Comparison of ENCODE assay signal across 14 cellular contexts in genomic region chr4:140497428-140497775, GRCh38. TPM values are rescaled to one million over a fixed set of nuclear protein-coding genes. Genes with fewer than 3 reads are reported as not detected.
DNase-seq lines count a peak whose midpoint lies in the region; ATAC-seq and TF ChIP-seq lines count a peak whose summit lies in the region.
"Had no signal": no experiment of that assay in that cellular context is flagged by ENCODE, and none has a peak within 500 bp of the region (broad histone marks: within the 10 kb centered on the region; RNA-seq: fewer than 3 reads in every experiment).

No MANE protein-coding gene starts in this region.

- no peaks in the 10 kb centered on the region for H3K36me3 Mint-ChIP-seq in activated CD4-positive, alpha-beta memory T cell treated with anti-CD3 and anti-CD28 coated beads for 36 hours
- H3K36me3 Mint-ChIP-seq in activated CD4-positive, alpha-beta memory T cell treated with anti-CD3 and anti-CD28 coated beads, Interleukin-2, amount 10 ng/mL, durations not matched to agents 7 days and 5 days (ENCODE audit: low read depth): no peaks in the 10 kb centered on the region
- no peaks in the 10 kb centered on the region for H3K36me3 Mint-ChIP-seq in activated naive CD8-positive, alpha-beta T cell treated with anti-CD3 and anti-CD28 coated beads, Interleukin-2, amount 10 ng/mL, durations not matched to agents 7 days and 5 days
- H3K36me3 Mint-ChIP-seq in stimulated activated memory B cell treated with anti-CD40 and anti-IgM and Interleukin-4, amounts not matched to agents 10 μg/mL and 1 μg/mL and 100 μg/mL, for 72 hours: no peaks in the 10 kb centered on the region
- H3K36me3 Mint-ChIP-seq in activated T-helper 2 cell treated with anti-CD3 and anti-CD28 coated beads, Interferon-gamma antibody, Interleukin-2, Interleukin-4, amounts not matched to agents 10 μg/mL and 5 μg/mL and 100 μg/mL, durations not matched to agents 14 hours and 24 hours and 36 hours (ENCODE audit: low read depth): no peaks in the 10 kb centered on the region

- H3K27ac Mint-ChIP-seq in activated CD4-positive, alpha-beta memory T cell treated with anti-CD3 and anti-CD28 coated beads for 36 hours: no peak overlapping the region
- H3K27ac Mint-ChIP-seq in activated CD4-positive, alpha-beta memory T cell treated with anti-CD3 and anti-CD28 coated beads, Interleukin-2, amount 10 ng/mL, durations not matched to agents 7 days and 5 days: no peak overlapping the region
- H3K27ac Mint-ChIP-seq in activated naive CD8-positive, alpha-beta T cell treated with anti-CD3 and anti-CD28 coated beads, Interleukin-2, amount 10 ng/mL, durations not matched to agents 7 days and 5 days: no peak overlapping the region
- no peak overlapping the region for H3K27ac Mint-ChIP-seq in stimulated activated memory B cell treated with anti-CD40 and anti-IgM and Interleukin-4, amounts not matched to agents 10 μg/mL and 1 μg/mL and 100 μg/mL, for 72 hours
- no peak overlapping the region for H3K27ac Mint-ChIP-seq in activated T-helper 2 cell treated with anti-CD3 and anti-CD28 coated beads, Interferon-gamma antibody, Interleukin-2, Interleukin-4, amounts not matched to agents 10 μg/mL and 5 μg/mL and 100 μg/mL, durations not matched to agents 14 hours and 24 hours and 36 hours

- CTCF ChIA-PET in activated CD4-positive, alpha-beta memory T cell treated with anti-CD3 and anti-CD28 coated beads for 36 hours (lab: Charles Lee): no interaction called here
- CTCF ChIA-PET in activated CD4-positive, alpha-beta memory T cell treated with anti-CD3 and anti-CD28 coated beads, Interleukin-2, amount 10 ng/mL, durations not matched to agents 7 days and 5 days (lab: Charles Lee): no interaction called here

- POLR2A ChIA-PET in activated CD4-positive, alpha-beta memory T cell treated with anti-CD3 and anti-CD28 coated beads for 36 hours (lab: Charles Lee): no interaction called here
- POLR2A ChIA-PET in activated CD4-positive, alpha-beta memory T cell treated with anti-CD3 and anti-CD28 coated beads, Interleukin-2, amount 10 ng/mL, durations not matched to agents 7 days and 5 days (lab: Charles Lee): no interaction called here
- POLR2A ChIA-PET in activated naive CD8-positive, alpha-beta T cell treated with anti-CD3 and anti-CD28 coated beads, Interleukin-2, amount 10 ng/mL, durations not matched to agents 7 days and 5 days (lab: Charles Lee): no interaction called here

- no peak for DNase-seq in activated CD4-positive, alpha-beta memory T cell treated with anti-CD3 and anti-CD28 coated beads for 36 hours
- no peak for DNase-seq in activated CD4-positive, alpha-beta memory T cell treated with anti-CD3 and anti-CD28 coated beads, Interleukin-2, amount 10 ng/mL, durations not matched to agents 7 days and 5 days
- no peak for DNase-seq in activated naive CD8-positive, alpha-beta T cell treated with anti-CD3 and anti-CD28 coated beads, Interleukin-2, amount 10 ng/mL, durations not matched to agents 7 days and 5 days
- DNase-seq in kidney epithelial cell (ENCODE audit: low read depth) (no peak), amygdala (lab: John Stamatoyannopoulos, UW) (no peak)
- DNase-seq in activated effector memory CD4-positive, alpha-beta T cell treated with Interleukin-2 at 50 U/mL for 16 hours: no peak
- DNase-seq in activated T-helper 2 cell treated with anti-CD3 and anti-CD28 coated beads, Interferon-gamma antibody, Interleukin-2, Interleukin-4, amounts not matched to agents 10 μg/mL and 5 μg/mL and 100 μg/mL, durations not matched to agents 14 hours and 24 hours and 36 hours (ENCODE audit: low spot score): no peak
- DNase-seq: activated CD4-positive, CD25-positive, alpha-beta regulatory T cell; amniotic stem cell; MV-4-11; NCI-H510A had no signal

- no peaks in the 10 kb centered on the region for H3K9me3 Mint-ChIP-seq in activated CD4-positive, alpha-beta memory T cell treated with anti-CD3 and anti-CD28 coated beads for 36 hours
- H3K9me3 Mint-ChIP-seq in activated CD4-positive, alpha-beta memory T cell treated with anti-CD3 and anti-CD28 coated beads, Interleukin-2, amount 10 ng/mL, durations not matched to agents 7 days and 5 days: no peaks in the 10 kb centered on the region
- no peaks in the 10 kb centered on the region for H3K9me3 Mint-ChIP-seq in activated naive CD8-positive, alpha-beta T cell treated with anti-CD3 and anti-CD28 coated beads, Interleukin-2, amount 10 ng/mL, durations not matched to agents 7 days and 5 days
- no peaks in the 10 kb centered on the region for H3K9me3 Mint-ChIP-seq in stimulated activated memory B cell treated with anti-CD40 and anti-IgM and Interleukin-4, amounts not matched to agents 10 μg/mL and 1 μg/mL and 100 μg/mL, for 72 hours
- no peaks in the 10 kb centered on the region for H3K9me3 Mint-ChIP-seq in activated T-helper 2 cell treated with anti-CD3 and anti-CD28 coated beads, Interferon-gamma antibody, Interleukin-2, Interleukin-4, amounts not matched to agents 10 μg/mL and 5 μg/mL and 100 μg/mL, durations not matched to agents 14 hours and 24 hours and 36 hours

- TF ChIP-seq CTCF in kidney epithelial cell (IDR thresholded peaks at IDR 0.05; ENCODE audit: insufficient read depth, low read length, poor library complexity, severe bottlenecking): no peak

- no peak for ATAC-seq in activated naive CD8-positive, alpha-beta T cell treated with anti-CD3 and anti-CD28 coated beads, Interleukin-2, amount 10 ng/mL, durations not matched to agents 7 days and 5 days (ENCODE audit: low read depth)
- ATAC-seq in stimulated activated memory B cell treated with anti-CD40 and anti-IgM and Interleukin-4, amounts not matched to agents 10 μg/mL and 1 μg/mL and 100 μg/mL, for 72 hours: no peak
- ATAC-seq: sciatic nerve had no signal

- H3K36me3 ChIP-seq in kidney epithelial cell (ENCODE audit: control insufficient read depth, insufficient read depth, low read length): no peaks in the 10 kb centered on the region
- H3K36me3 ChIP-seq: left lung had no signal

- peak overlapping the region; percentile 34 for H3K4me3 ChIP-seq in kidney epithelial cell (ENCODE audit: low read depth, low read length)

- intact Hi-C loops in activated CD4-positive, alpha-beta memory T cell treated with anti-CD3 and anti-CD28 coated beads for 36 hours (cut with micrococcal nuclease): no loop called here
- intact Hi-C loops in activated T-helper 2 cell treated with anti-CD3 and anti-CD28 coated beads, Interferon-gamma antibody, Interleukin-2, Interleukin-4, amounts not matched to agents 10 μg/mL and 5 μg/mL and 100 μg/mL, durations not matched to agents 14 hours and 24 hours and 36 hours (cut with micrococcal nuclease): no loop called here

- peak overlapping the region; percentile 2 for H3K4me3 Mint-ChIP-seq in activated CD4-positive, alpha-beta memory T cell treated with anti-CD3 and anti-CD28 coated beads for 36 hours
- no peak overlapping the region for H3K4me3 Mint-ChIP-seq in activated CD4-positive, alpha-beta memory T cell treated with anti-CD3 and anti-CD28 coated beads, Interleukin-2, amount 10 ng/mL, durations not matched to agents 7 days and 5 days
- peak overlapping the region; percentile 54 for H3K4me3 Mint-ChIP-seq in activated naive CD8-positive, alpha-beta T cell treated with anti-CD3 and anti-CD28 coated beads, Interleukin-2, amount 10 ng/mL, durations not matched to agents 7 days and 5 days
- peak overlapping the region; percentile 42 for H3K4me3 Mint-ChIP-seq in stimulated activated memory B cell treated with anti-CD40 and anti-IgM and Interleukin-4, amounts not matched to agents 10 μg/mL and 1 μg/mL and 100 μg/mL, for 72 hours
- H3K4me3 Mint-ChIP-seq in activated T-helper 2 cell treated with anti-CD3 and anti-CD28 coated beads, Interferon-gamma antibody, Interleukin-2, Interleukin-4, amounts not matched to agents 10 μg/mL and 5 μg/mL and 100 μg/mL, durations not matched to agents 14 hours and 24 hours and 36 hours (ENCODE audit: low read depth): no peak overlapping the region

- H3K27me3 Mint-ChIP-seq in activated CD4-positive, alpha-beta memory T cell treated with anti-CD3 and anti-CD28 coated beads for 36 hours: peaks cover 47% of the 10 kb centered on the region
- peaks cover 50% of the 10 kb centered on the region for H3K27me3 Mint-ChIP-seq in activated CD4-positive, alpha-beta memory T cell treated with anti-CD3 and anti-CD28 coated beads, Interleukin-2, amount 10 ng/mL, durations not matched to agents 7 days and 5 days
- H3K27me3 Mint-ChIP-seq in activated naive CD8-positive, alpha-beta T cell treated with anti-CD3 and anti-CD28 coated beads, Interleukin-2, amount 10 ng/mL, durations not matched to agents 7 days and 5 days: peaks cover 67% of the 10 kb centered on the region
- H3K27me3 Mint-ChIP-seq in stimulated activated memory B cell treated with anti-CD40 and anti-IgM and Interleukin-4, amounts not matched to agents 10 μg/mL and 1 μg/mL and 100 μg/mL, for 72 hours: peaks cover 60% of the 10 kb centered on the region
- H3K27me3 Mint-ChIP-seq in activated T-helper 2 cell treated with anti-CD3 and anti-CD28 coated beads, Interferon-gamma antibody, Interleukin-2, Interleukin-4, amounts not matched to agents 10 μg/mL and 5 μg/mL and 100 μg/mL, durations not matched to agents 14 hours and 24 hours and 36 hours (ENCODE audit: low read depth): peaks cover 57% of the 10 kb centered on the region

- H3K4me1 Mint-ChIP-seq in activated CD4-positive, alpha-beta memory T cell treated with anti-CD3 and anti-CD28 coated beads for 36 hours (ENCODE audit: low read depth): peaks cover 3% of the 10 kb centered on the region
- H3K4me1 Mint-ChIP-seq in activated CD4-positive, alpha-beta memory T cell treated with anti-CD3 and anti-CD28 coated beads, Interleukin-2, amount 10 ng/mL, durations not matched to agents 7 days and 5 days: no peaks in the 10 kb centered on the region
- H3K4me1 Mint-ChIP-seq in activated naive CD8-positive, alpha-beta T cell treated with anti-CD3 and anti-CD28 coated beads, Interleukin-2, amount 10 ng/mL, durations not matched to agents 7 days and 5 days: peaks cover 3% of the 10 kb centered on the region
- peaks cover 5% of the 10 kb centered on the region for H3K4me1 Mint-ChIP-seq in stimulated activated memory B cell treated with anti-CD40 and anti-IgM and Interleukin-4, amounts not matched to agents 10 μg/mL and 1 μg/mL and 100 μg/mL, for 72 hours
- peaks cover 5% of the 10 kb centered on the region for H3K4me1 Mint-ChIP-seq in activated T-helper 2 cell treated with anti-CD3 and anti-CD28 coated beads, Interferon-gamma antibody, Interleukin-2, Interleukin-4, amounts not matched to agents 10 μg/mL and 5 μg/mL and 100 μg/mL, durations not matched to agents 14 hours and 24 hours and 36 hours (ENCODE audit: low read depth)

- H3K27me3 ChIP-seq in kidney epithelial cell (ENCODE audit: control insufficient read depth, insufficient read depth, low read length): peaks cover 16% of the 10 kb centered on the region

RNA-seq across cellular contexts. Expression of gene MGAT4D, which starts 0.7 kb away (rescaled TPM):
- not detected for total RNA-seq in activated CD4-positive, alpha-beta memory T cell treated with anti-CD3 and anti-CD28 coated beads for 36 hours
- not detected for total RNA-seq in activated CD4-positive, alpha-beta memory T cell treated with anti-CD3 and anti-CD28 coated beads, Interleukin-2, amount 10 ng/mL, durations not matched to agents 7 days and 5 days
- not detected for total RNA-seq in activated naive CD8-positive, alpha-beta T cell treated with anti-CD3 and anti-CD28 coated beads, Interleukin-2, amount 10 ng/mL, durations not matched to agents 7 days and 5 days
- not detected in 2 replicates for total RNA-seq in kidney epithelial cell
- not detected in 2 replicates for total RNA-seq in activated T-helper 2 cell treated with anti-CD3 and anti-CD28 coated beads, Interferon-gamma antibody, Interleukin-2, Interleukin-4, amounts not matched to agents 10 μg/mL and 5 μg/mL and 100 μg/mL, durations not matched to agents 14 hours and 24 hours and 36 hours
- total RNA-seq: left lung, sciatic nerve had no signal

RNA-seq across cellular contexts. Expression of gene ELMOD2, which starts 26.6 kb away (rescaled TPM):
- total RNA-seq in activated CD4-positive, alpha-beta memory T cell treated with anti-CD3 and anti-CD28 coated beads for 36 hours: 10 to 100 TPM; 15.5 to 17.3 TPM
- total RNA-seq in activated CD4-positive, alpha-beta memory T cell treated with anti-CD3 and anti-CD28 coated beads, Interleukin-2, amount 10 ng/mL, durations not matched to agents 7 days and 5 days: 10 to 100 TPM; 17.0 to 19.3 TPM
- 10 to 100 TPM; 21.8 to 22.9 TPM for total RNA-seq in activated naive CD8-positive, alpha-beta T cell treated with anti-CD3 and anti-CD28 coated beads, Interleukin-2, amount 10 ng/mL, durations not matched to agents 7 days and 5 days
- total RNA-seq in kidney epithelial cell: 21.4 and 60.5 TPM in 2 replicates
- 15.3 and 16.0 TPM in 2 replicates for total RNA-seq in activated T-helper 2 cell treated with anti-CD3 and anti-CD28 coated beads, Interferon-gamma antibody, Interleukin-2, Interleukin-4, amounts not matched to agents 10 μg/mL and 5 μg/mL and 100 μg/mL, durations not matched to agents 14 hours and 24 hours and 36 hours

Comparison
In these comparisons a context has a peak if more than half of its experiments do, and no peak if none do; other contexts are left out.
1. H3K4me3 Mint-ChIP-seq: peak in activated CD4-positive, alpha-beta memory T cell treated with anti-CD3 and anti-CD28 coated beads for 36 hours (single experiment), activated naive CD8-positive, alpha-beta T cell treated with anti-CD3 and anti-CD28 coated beads, Interleukin-2, amount 10 ng/mL, durations not matched to agents 7 days and 5 days (single experiment) and stimulated activated memory B cell treated with anti-CD40 and anti-IgM and Interleukin-4, amounts not matched to agents 10 μg/mL and 1 μg/mL and 100 μg/mL, for 72 hours (single experiment); none in activated CD4-positive, alpha-beta memory T cell treated with anti-CD3 and anti-CD28 coated beads, Interleukin-2, amount 10 ng/mL, durations not matched to agents 7 days and 5 days (single experiment) and activated T-helper 2 cell treated with anti-CD3 and anti-CD28 coated beads, Interferon-gamma antibody, Interleukin-2, Interleukin-4, amounts not matched to agents 10 μg/mL and 5 μg/mL and 100 μg/mL, durations not matched to agents 14 hours and 24 hours and 36 hours (single experiment).